17 cellular contexts compared by ENCODE assay signal in the genomic region with DNA sequence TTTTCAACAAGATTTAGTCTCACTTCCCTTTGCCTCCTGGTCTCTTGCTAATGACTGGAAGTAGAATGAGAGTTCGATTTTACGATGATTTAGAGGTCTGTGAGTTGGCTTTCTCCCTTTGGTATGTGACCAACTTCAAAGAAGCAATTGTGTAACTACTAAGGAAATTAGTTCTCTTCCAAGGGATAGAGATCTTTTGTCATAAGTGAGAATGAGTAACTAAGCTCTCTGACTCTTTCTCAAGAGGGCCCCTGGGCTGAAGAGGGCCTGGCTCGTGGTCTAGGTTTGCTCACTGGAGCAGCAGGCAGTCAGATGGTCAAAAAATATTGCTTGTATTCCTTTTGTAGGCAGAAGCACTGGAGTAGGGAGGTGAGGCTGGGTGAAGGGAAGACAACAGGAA.
DNase-seq lines count a peak whose midpoint lies in the region; ATAC-seq and TF ChIP-seq lines count a peak whose summit lies in the region.
"Had no signal": no experiment of that assay in that cellular context is flagged by ENCODE, and none has a peak within 500 bp of the region (broad histone marks: within the 10 kb centered on the region; RNA-seq: fewer than 3 reads in every experiment).

No MANE protein-coding gene starts in this region.

- ATAC-seq in HG03039 (IDR thresholded peaks at IDR 0.05; ENCODE audit: unreplicated experiment) (no peak), GM18861 (IDR thresholded peaks at IDR 0.05; ENCODE audit: unreplicated experiment) (no peak), GM21619 (IDR thresholded peaks at IDR 0.05; ENCODE audit: unreplicated experiment) (no peak)
- ATAC-seq: heart right ventricle; left cardiac atrium; stimulated activated memory B cell treated with anti-CD40 and anti-IgM and Interleukin-4, amounts not matched to agents 10 μg/mL and 1 μg/mL and 100 μg/mL, for 72 hours had no signal

- peak; percentile 28 for DNase-seq in HK-2 (ENCODE audit: unreplicated experiment)
- peak; percentile 0 for DNase-seq in RWPE1 (ENCODE audit: low spot score)
- DNase-seq in fibroblast of mammary gland (ENCODE audit: low read depth), result peak; percentile 82
- DNase-seq in renal cortical epithelial cell (ENCODE audit: low read depth), result peak; percentile 94
- no peak for DNase-seq in NCI-H69 (lab: John Stamatoyannopoulos, UW)
- DNase-seq: activated CD4-positive, CD25-positive, alpha-beta regulatory T cell treated with anti-CD3 and anti-CD28 coated beads, Interleukin-2, amount 50 U/mL, for 72 hours; activated T-cell treated with anti-CD3 and anti-CD28 coated beads, Interleukin-2, amount 50 U/mL, for 1 hour; effector CD4-positive, alpha-beta T cell; heart right ventricle; left cardiac atrium; NCI-H2227 treated with DMSO at 0.1 percent for 48 hours; stimulated activated CD4-positive, alpha-beta T cell treated with anti-CD3 and anti-CD28 coated beads, Interleukin-4, amount 100 ng/mL, for 24 hours; T-helper 1 cell had no signal

- POLR2A ChIA-PET in RWPE1 (lab: Yijun Ruan, JAX; ENCODE audit: low non-redundant PET), result no interaction called here

- CTCF ChIA-PET in RWPE1 (lab: Yijun Ruan, JAX), result no interaction called here

- no peak for TF ChIP-seq CTCF in RWPE1 (conservative IDR thresholded peaks at IDR 0.05; ENCODE audit: low read depth)
- TF ChIP-seq CTCF in fibroblast of mammary gland (conservative IDR thresholded peaks at IDR 0.05; ENCODE audit: control insufficient read depth, insufficient read depth, low read depth, low read length), result no peak

- H3K27ac ChIP-seq in RWPE1, result no peak overlapping the region
- H3K27ac ChIP-seq: heart right ventricle had no signal

- no peak overlapping the region for H3K4me3 ChIP-seq in fibroblast of mammary gland (ENCODE audit: control insufficient read depth, low read depth, low read length)
- H3K4me3 ChIP-seq: heart right ventricle had no signal
